In genomic region chr3:33807190-33807589, GRCh38 we compare ENCODE assay signal across 1 cellular context.
TF ChIP-seq lines count a peak whose summit lies in the region.

No MANE protein-coding gene starts in this region.

TF ChIP-seq in K562, 482 proteins besides CTCF, POLR2A, EP300 and RAD21 (continued from another document):
- TF ChIP-seq ZNF134 (CRISPR knock-in tag; conservative IDR thresholded peaks at IDR 0.05), result no peak
- TF ChIP-seq ETS2 (tag; IDR thresholded peaks at IDR 0.05; ENCODE audit: borderline replicate concordance, poor library complexity, severe bottlenecking), result no peak
- peak; percentile 94 for TF ChIP-seq MAFK (IDR thresholded peaks at IDR 0.05; ENCODE audit: low read length)
- TF ChIP-seq CUX1 (CRISPR knock-in tag; IDR thresholded peaks at IDR 0.05), result no peak
- TF ChIP-seq NFE2L1 (tag; IDR thresholded peaks at IDR 0.05; ENCODE audit: borderline replicate concordance, low read depth), result peak; percentile 37; the same call in 1 of the 2 replicates
- TF ChIP-seq DDX20 (tag; IDR thresholded peaks at IDR 0.05; ENCODE audit: low read depth), result no peak
- peak; percentile 47 to 68; a peak in 1 of 4 replicates for TF ChIP-seq FOXK2 (conservative IDR thresholded peaks at IDR 0.05 in 1 of 2, IDR thresholded peaks at IDR 0.05 in 1 of 2; ENCODE audit: low read depth in 2 of 2)
- peak; percentile 97 for TF ChIP-seq ZNF316 (IDR thresholded peaks at IDR 0.05)
- no peak for TF ChIP-seq NR2C1 (IDR thresholded peaks at IDR 0.05)
- TF ChIP-seq NR2C1 (tag; IDR thresholded peaks at IDR 0.05), result peak; percentile 38; the same call in 1 of the 2 replicates
- TF ChIP-seq ZNF253 (CRISPR knock-in tag; conservative IDR thresholded peaks at IDR 0.05), result no peak
- TF ChIP-seq KLF1 (tag; IDR thresholded peaks at IDR 0.05), result 0 out of 2 replicates have a peak, but pooled peaks have one; percentile 13
- peak; percentile 43 to 91; a peak in 3 of 4 replicates for TF ChIP-seq FOXA3 (CRISPR knock-in tag; conservative IDR thresholded peaks at IDR 0.05 in 1 of 2, IDR thresholded peaks at IDR 0.05 in 1 of 2)
- no peak for TF ChIP-seq SMARCA4 (IDR thresholded peaks at IDR 0.05)
- TF ChIP-seq SPI1 (IDR thresholded peaks at IDR 0.05; ENCODE audit: borderline replicate concordance, low read depth, low read length), result 0 out of 2 replicates have a peak, but pooled peaks have one; percentile 20
- peak; percentile 53; the same call in 1 of the 2 replicates for TF ChIP-seq BACH1 (tag; IDR thresholded peaks at IDR 0.05)
- TF ChIP-seq C11orf30 (IDR thresholded peaks at IDR 0.05; ENCODE audit: low read depth), result peak; percentile 93
- peak; percentile 62; the same call in 1 of the 2 replicates for TF ChIP-seq NFE2 (IDR thresholded peaks at IDR 0.05; ENCODE audit: low read depth)
- TF ChIP-seq ZNF354B (CRISPR knock-in tag; IDR thresholded peaks at IDR 0.05), result no peak
